Comparison of ENCODE assay signal across 1 cellular context in the genomic region with DNA sequence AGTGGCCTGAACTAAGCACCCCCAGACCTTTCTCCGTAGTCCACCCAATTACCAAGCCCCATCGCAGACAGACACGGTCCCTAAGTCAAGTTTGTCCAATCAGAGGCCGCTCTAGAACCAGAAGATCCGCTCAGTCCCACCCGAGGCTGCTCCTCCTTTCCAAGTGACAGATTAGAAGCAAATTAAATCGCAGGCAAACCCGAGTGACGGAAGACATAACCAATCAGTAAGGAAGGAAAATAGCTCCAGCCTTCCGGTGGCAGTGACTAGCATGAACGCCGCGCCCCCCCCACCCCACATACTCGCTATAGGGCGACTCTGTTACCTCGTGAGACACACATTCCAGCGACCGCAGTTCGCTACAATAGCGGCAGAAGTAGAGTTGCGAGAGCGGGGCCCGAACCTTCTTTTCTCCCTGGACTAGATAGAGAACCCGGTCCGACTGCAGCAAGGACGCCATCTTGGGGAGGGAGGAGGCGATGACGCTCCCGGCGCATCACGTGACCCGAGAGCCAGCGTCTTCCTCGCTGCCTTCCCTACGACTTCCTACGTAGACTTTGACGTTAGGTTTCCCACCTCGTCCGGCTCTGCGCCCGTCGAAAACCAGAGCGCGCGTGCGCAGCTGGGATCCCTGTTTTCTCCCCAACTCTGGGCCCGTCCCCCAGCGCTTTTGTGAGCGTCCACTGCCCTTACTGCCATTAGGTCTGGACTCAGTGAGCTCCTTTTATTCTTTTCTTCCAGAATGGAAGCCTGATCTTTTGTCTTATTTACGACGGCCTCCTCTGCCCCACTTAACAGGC.
TF ChIP-seq lines count a peak whose summit lies in the region.

A gene (minus strand): TSS at position 484 of the 800 bp plus-strand sequence. CDS start 24 bp downstream, at position 460.

TF ChIP-seq in K562, 482 proteins besides CTCF, POLR2A, EP300 and RAD21 (continued from another document and continues in another):
- TF ChIP-seq, protein P1, sequence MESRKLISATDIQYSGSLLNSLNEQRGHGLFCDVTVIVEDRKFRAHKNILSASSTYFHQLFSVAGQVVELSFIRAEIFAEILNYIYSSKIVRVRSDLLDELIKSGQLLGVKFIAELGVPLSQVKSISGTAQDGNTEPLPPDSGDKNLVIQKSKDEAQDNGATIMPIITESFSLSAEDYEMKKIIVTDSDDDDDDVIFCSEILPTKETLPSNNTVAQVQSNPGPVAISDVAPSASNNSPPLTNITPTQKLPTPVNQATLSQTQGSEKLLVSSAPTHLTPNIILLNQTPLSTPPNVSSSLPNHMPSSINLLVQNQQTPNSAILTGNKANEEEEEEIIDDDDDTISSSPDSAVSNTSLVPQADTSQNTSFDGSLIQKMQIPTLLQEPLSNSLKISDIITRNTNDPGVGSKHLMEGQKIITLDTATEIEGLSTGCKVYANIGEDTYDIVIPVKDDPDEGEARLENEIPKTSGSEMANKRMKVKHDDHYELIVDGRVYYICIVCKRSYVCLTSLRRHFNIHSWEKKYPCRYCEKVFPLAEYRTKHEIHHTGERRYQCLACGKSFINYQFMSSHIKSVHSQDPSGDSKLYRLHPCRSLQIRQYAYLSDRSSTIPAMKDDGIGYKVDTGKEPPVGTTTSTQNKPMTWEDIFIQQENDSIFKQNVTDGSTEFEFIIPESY (CRISPR knock-in tag; IDR thresholded peaks at IDR 0.05) = peak; percentile 71
- TF ChIP-seq, protein P2, sequence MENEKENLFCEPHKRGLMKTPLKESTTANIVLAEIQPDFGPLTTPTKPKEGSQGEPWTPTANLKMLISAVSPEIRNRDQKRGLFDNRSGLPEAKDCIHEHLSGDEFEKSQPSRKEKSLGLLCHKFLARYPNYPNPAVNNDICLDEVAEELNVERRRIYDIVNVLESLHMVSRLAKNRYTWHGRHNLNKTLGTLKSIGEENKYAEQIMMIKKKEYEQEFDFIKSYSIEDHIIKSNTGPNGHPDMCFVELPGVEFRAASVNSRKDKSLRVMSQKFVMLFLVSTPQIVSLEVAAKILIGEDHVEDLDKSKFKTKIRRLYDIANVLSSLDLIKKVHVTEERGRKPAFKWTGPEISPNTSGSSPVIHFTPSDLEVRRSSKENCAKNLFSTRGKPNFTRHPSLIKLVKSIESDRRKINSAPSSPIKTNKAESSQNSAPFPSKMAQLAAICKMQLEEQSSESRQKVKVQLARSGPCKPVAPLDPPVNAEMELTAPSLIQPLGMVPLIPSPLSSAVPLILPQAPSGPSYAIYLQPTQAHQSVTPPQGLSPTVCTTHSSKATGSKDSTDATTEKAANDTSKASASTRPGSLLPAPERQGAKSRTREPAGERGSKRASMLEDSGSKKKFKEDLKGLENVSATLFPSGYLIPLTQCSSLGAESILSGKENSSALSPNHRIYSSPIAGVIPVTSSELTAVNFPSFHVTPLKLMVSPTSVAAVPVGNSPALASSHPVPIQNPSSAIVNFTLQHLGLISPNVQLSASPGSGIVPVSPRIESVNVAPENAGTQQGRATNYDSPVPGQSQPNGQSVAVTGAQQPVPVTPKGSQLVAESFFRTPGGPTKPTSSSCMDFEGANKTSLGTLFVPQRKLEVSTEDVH (IDR thresholded peaks at IDR 0.05; ENCODE audit: low read depth, partially characterized antibody) = peak; percentile 82
- TF ChIP-seq, protein P3, sequence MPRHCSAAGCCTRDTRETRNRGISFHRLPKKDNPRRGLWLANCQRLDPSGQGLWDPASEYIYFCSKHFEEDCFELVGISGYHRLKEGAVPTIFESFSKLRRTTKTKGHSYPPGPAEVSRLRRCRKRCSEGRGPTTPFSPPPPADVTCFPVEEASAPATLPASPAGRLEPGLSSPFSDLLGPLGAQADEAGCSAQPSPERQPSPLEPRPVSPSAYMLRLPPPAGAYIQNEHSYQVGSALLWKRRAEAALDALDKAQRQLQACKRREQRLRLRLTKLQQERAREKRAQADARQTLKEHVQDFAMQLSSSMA (CRISPR knock-in tag; IDR thresholded peaks at IDR 0.05) = 0 out of 2 replicates have a peak, but pooled peaks have one; percentile 63
- TF ChIP-seq GATA2 (CRISPR knock-in tag; IDR thresholded peaks at IDR 0.05) = no peak
- TF ChIP-seq, protein P4, sequence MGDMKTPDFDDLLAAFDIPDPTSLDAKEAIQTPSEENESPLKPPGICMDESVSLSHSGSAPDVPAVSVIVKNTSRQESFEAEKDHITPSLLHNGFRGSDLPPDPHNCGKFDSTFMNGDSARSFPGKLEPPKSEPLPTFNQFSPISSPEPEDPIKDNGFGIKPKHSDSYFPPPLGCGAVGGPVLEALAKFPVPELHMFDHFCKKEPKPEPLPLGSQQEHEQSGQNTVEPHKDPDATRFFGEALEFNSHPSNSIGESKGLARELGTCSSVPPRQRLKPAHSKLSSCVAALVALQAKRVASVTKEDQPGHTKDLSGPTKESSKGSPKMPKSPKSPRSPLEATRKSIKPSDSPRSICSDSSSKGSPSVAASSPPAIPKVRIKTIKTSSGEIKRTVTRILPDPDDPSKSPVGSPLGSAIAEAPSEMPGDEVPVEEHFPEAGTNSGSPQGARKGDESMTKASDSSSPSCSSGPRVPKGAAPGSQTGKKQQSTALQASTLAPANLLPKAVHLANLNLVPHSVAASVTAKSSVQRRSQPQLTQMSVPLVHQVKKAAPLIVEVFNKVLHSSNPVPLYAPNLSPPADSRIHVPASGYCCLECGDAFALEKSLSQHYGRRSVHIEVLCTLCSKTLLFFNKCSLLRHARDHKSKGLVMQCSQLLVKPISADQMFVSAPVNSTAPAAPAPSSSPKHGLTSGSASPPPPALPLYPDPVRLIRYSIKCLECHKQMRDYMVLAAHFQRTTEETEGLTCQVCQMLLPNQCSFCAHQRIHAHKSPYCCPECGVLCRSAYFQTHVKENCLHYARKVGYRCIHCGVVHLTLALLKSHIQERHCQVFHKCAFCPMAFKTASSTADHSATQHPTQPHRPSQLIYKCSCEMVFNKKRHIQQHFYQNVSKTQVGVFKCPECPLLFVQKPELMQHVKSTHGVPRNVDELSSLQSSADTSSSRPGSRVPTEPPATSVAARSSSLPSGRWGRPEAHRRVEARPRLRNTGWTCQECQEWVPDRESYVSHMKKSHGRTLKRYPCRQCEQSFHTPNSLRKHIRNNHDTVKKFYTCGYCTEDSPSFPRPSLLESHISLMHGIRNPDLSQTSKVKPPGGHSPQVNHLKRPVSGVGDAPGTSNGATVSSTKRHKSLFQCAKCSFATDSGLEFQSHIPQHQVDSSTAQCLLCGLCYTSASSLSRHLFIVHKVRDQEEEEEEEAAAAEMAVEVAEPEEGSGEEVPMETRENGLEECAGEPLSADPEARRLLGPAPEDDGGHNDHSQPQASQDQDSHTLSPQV (IDR thresholded peaks at IDR 0.05) = peak; percentile 93
- peak; percentile 82; the same call in 1 of the 2 replicates for TF ChIP-seq NCOA1 (IDR thresholded peaks at IDR 0.05; ENCODE audit: low read depth)
- no peak for TF ChIP-seq HDAC3 (IDR thresholded peaks at IDR 0.05; ENCODE audit: borderline replicate concordance, partially characterized antibody)
- TF ChIP-seq, protein P5, sequence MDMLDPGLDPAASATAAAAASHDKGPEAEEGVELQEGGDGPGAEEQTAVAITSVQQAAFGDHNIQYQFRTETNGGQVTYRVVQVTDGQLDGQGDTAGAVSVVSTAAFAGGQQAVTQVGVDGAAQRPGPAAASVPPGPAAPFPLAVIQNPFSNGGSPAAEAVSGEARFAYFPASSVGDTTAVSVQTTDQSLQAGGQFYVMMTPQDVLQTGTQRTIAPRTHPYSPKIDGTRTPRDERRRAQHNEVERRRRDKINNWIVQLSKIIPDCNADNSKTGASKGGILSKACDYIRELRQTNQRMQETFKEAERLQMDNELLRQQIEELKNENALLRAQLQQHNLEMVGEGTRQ (CRISPR knock-in tag; IDR thresholded peaks at IDR 0.05) = peak; percentile 98
- TF ChIP-seq, protein P6, sequence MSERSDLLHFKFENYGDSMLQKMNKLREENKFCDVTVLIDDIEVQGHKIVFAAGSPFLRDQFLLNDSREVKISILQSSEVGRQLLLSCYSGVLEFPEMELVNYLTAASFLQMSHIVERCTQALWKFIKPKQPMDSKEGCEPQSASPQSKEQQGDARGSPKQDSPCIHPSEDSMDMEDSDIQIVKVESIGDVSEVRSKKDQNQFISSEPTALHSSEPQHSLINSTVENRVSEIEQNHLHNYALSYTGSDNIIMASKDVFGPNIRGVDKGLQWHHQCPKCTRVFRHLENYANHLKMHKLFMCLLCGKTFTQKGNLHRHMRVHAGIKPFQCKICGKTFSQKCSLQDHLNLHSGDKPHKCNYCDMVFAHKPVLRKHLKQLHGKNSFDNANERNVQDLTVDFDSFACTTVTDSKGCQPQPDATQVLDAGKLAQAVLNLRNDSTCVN (CRISPR knock-in tag; IDR thresholded peaks at IDR 0.05) = 0 out of 2 replicates have a peak, but pooled peaks have one; percentile 7
- TF ChIP-seq, protein P7, sequence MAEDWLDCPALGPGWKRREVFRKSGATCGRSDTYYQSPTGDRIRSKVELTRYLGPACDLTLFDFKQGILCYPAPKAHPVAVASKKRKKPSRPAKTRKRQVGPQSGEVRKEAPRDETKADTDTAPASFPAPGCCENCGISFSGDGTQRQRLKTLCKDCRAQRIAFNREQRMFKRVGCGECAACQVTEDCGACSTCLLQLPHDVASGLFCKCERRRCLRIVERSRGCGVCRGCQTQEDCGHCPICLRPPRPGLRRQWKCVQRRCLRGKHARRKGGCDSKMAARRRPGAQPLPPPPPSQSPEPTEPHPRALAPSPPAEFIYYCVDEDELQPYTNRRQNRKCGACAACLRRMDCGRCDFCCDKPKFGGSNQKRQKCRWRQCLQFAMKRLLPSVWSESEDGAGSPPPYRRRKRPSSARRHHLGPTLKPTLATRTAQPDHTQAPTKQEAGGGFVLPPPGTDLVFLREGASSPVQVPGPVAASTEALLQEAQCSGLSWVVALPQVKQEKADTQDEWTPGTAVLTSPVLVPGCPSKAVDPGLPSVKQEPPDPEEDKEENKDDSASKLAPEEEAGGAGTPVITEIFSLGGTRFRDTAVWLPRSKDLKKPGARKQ (CRISPR knock-in tag; IDR thresholded peaks at IDR 0.05) = 0 out of 2 replicates have a peak, but pooled peaks have one; percentile 60
- peak; percentile 62 for TF ChIP-seq TEAD4 (IDR thresholded peaks at IDR 0.05; ENCODE audit: low read length)
- no peak for TF ChIP-seq TEAD4 (CRISPR knock-in tag; IDR thresholded peaks at IDR 0.05; ENCODE audit: borderline replicate concordance)
- TF ChIP-seq PURB (CRISPR knock-in tag; IDR thresholded peaks at IDR 0.05; ENCODE audit: low read depth) = no peak
- TF ChIP-seq, protein P8, sequence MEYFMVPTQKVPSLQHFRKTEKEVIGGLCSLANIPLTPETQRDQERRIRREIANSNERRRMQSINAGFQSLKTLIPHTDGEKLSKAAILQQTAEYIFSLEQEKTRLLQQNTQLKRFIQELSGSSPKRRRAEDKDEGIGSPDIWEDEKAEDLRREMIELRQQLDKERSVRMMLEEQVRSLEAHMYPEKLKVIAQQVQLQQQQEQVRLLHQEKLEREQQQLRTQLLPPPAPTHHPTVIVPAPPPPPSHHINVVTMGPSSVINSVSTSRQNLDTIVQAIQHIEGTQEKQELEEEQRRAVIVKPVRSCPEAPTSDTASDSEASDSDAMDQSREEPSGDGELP (CRISPR knock-in tag; IDR thresholded peaks at IDR 0.05; ENCODE audit: borderline replicate concordance) = peak; percentile 67; the same call in 1 of the 2 replicates
- peak; percentile 58 for TF ChIP-seq HCFC1 (IDR thresholded peaks at IDR 0.05; ENCODE audit: low read depth, low read length)
- TF ChIP-seq RBM25 (IDR thresholded peaks at IDR 0.05; ENCODE audit: low read depth, low read length, severe bottlenecking) = peak; percentile 91
- TF ChIP-seq ATF1 (CRISPR knock-in tag; IDR thresholded peaks at IDR 0.05) = no peak; the same call in 1 of the 2 replicates
- peak; percentile 99 for TF ChIP-seq ATF1 (tag; IDR thresholded peaks at IDR 0.05)
- TF ChIP-seq SMAD3 (CRISPR knock-in tag; conservative IDR thresholded peaks at IDR 0.05) = 0 out of 2 replicates have a peak, but pooled peaks have one; percentile 39
- TF ChIP-seq MTA3 (IDR thresholded peaks at IDR 0.05; ENCODE audit: borderline replicate concordance) = peak; percentile 87; the same call in 1 of the 2 replicates
- TF ChIP-seq, protein P9, sequence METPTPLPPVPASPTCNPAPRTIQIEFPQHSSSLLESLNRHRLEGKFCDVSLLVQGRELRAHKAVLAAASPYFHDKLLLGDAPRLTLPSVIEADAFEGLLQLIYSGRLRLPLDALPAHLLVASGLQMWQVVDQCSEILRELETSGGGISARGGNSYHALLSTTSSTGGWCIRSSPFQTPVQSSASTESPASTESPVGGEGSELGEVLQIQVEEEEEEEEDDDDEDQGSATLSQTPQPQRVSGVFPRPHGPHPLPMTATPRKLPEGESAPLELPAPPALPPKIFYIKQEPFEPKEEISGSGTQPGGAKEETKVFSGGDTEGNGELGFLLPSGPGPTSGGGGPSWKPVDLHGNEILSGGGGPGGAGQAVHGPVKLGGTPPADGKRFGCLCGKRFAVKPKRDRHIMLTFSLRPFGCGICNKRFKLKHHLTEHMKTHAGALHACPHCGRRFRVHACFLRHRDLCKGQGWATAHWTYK (CRISPR knock-in tag; IDR thresholded peaks at IDR 0.05) = peak; percentile 76; the same call in 1 of the 2 replicates
- TF ChIP-seq RAD51 (IDR thresholded peaks at IDR 0.05; ENCODE audit: borderline replicate concordance, low read depth) = peak; percentile 99
- TF ChIP-seq BDP1 (IDR thresholded peaks at IDR 0.05; ENCODE audit: insufficient read depth, insufficient read length) = no peak
- TF ChIP-seq ZNF589 (CRISPR knock-in tag; IDR thresholded peaks at IDR 0.05; ENCODE audit: low read depth) = peak; percentile 96
- TF ChIP-seq, protein P10, sequence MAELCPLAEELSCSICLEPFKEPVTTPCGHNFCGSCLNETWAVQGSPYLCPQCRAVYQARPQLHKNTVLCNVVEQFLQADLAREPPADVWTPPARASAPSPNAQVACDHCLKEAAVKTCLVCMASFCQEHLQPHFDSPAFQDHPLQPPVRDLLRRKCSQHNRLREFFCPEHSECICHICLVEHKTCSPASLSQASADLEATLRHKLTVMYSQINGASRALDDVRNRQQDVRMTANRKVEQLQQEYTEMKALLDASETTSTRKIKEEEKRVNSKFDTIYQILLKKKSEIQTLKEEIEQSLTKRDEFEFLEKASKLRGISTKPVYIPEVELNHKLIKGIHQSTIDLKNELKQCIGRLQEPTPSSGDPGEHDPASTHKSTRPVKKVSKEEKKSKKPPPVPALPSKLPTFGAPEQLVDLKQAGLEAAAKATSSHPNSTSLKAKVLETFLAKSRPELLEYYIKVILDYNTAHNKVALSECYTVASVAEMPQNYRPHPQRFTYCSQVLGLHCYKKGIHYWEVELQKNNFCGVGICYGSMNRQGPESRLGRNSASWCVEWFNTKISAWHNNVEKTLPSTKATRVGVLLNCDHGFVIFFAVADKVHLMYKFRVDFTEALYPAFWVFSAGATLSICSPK (IDR thresholded peaks at IDR 0.05; ENCODE audit: borderline replicate concordance) = no peak
- peak; percentile 78 for TF ChIP-seq PML (IDR thresholded peaks at IDR 0.05; ENCODE audit: low read length)
- TF ChIP-seq, protein P11, sequence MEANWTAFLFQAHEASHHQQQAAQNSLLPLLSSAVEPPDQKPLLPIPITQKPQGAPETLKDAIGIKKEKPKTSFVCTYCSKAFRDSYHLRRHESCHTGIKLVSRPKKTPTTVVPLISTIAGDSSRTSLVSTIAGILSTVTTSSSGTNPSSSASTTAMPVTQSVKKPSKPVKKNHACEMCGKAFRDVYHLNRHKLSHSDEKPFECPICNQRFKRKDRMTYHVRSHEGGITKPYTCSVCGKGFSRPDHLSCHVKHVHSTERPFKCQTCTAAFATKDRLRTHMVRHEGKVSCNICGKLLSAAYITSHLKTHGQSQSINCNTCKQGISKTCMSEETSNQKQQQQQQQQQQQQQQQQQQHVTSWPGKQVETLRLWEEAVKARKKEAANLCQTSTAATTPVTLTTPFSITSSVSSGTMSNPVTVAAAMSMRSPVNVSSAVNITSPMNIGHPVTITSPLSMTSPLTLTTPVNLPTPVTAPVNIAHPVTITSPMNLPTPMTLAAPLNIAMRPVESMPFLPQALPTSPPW (CRISPR knock-in tag; IDR thresholded peaks at IDR 0.05) = peak; percentile 91
- TF ChIP-seq LCOR (CRISPR knock-in tag; IDR thresholded peaks at IDR 0.05) = peak; percentile 82; the same call in 1 of the 2 replicates
- peak; percentile 80 to 84 for TF ChIP-seq FOXK2 (conservative IDR thresholded peaks at IDR 0.05 in 1 of 2, IDR thresholded peaks at IDR 0.05 in 1 of 2; ENCODE audit: low read depth in 2 of 2)
- TF ChIP-seq ZNF408 (CRISPR knock-in tag; IDR thresholded peaks at IDR 0.05; ENCODE audit: low read depth) = no peak
